ENCODE assay signal across 21 cellular contexts in genomic region chr4:54802336-54802735, GRCh38.
"Had no signal": no experiment of that assay in that cellular context is flagged by ENCODE, and none has a peak within 500 bp of the region (broad histone marks: within the 10 kb centered on the region; RNA-seq: fewer than 3 reads in every experiment).

No MANE protein-coding gene starts in this region.

- H3K4me1 ChIP-seq: gastrocnemius medialis, sigmoid colon, spleen, upper lobe of left lung had no signal

- ATAC-seq: gastrocnemius medialis; left lobe of liver; stimulated activated memory B cell treated with anti-CD40 and anti-IgM and Interleukin-4, amounts not matched to agents 10 μg/mL and 1 μg/mL and 100 μg/mL, for 72 hours had no signal

- DNase-seq: activated CD4-positive, alpha-beta T cell treated with anti-CD3 and anti-CD28 coated beads for 1 hour; activated gamma-delta T cell treated with Interleukin-2 at 50 U/mL for 16 hours; activated naive CD8-positive, alpha-beta T cell treated with anti-CD3 and anti-CD28 coated beads for 36 hours; amygdala; gastrocnemius medialis; head of caudate nucleus; kidney; sigmoid colon; spleen; stimulated activated CD4-positive, alpha-beta T cell treated with anti-CD3 and anti-CD28 coated beads, Interleukin-4, amount 100 ng/mL, for 4 hours; upper lobe of left lung; WERI-Rb-1 had no signal

- H3K27ac Mint-ChIP-seq: activated naive CD8-positive, alpha-beta T cell treated with anti-CD3 and anti-CD28 coated beads for 36 hours; brain; mesothelial cell of epicardium; nephron; stimulated activated memory B cell treated with anti-CD40 and anti-IgM and Interleukin-4, amounts not matched to agents 10 μg/mL and 1 μg/mL and 100 μg/mL, for 72 hours had no signal

- H3K27me3 Mint-ChIP-seq: central memory CD8-positive, alpha-beta T cell had no signal

- H3K9me3 ChIP-seq: gastrocnemius medialis, thoracic aorta had no signal

- H3K4me3 ChIP-seq: coronary artery, gastrocnemius medialis, lung, sigmoid colon, spleen, thoracic aorta, upper lobe of left lung had no signal

- H3K36me3 ChIP-seq: gastrocnemius medialis, sigmoid colon, spleen, thoracic aorta, upper lobe of left lung, WERI-Rb-1 had no signal

- H3K27ac ChIP-seq: coronary artery, gastrocnemius medialis, sigmoid colon, spleen, thoracic aorta, upper lobe of left lung, WERI-Rb-1 had no signal

- H3K4me1 Mint-ChIP-seq: activated naive CD8-positive, alpha-beta T cell treated with anti-CD3 and anti-CD28 coated beads for 36 hours; brain; central memory CD8-positive, alpha-beta T cell; nephron; stimulated activated memory B cell treated with anti-CD40 and anti-IgM and Interleukin-4, amounts not matched to agents 10 μg/mL and 1 μg/mL and 100 μg/mL, for 72 hours had no signal

- H3K27me3 ChIP-seq: gastrocnemius medialis, sigmoid colon, upper lobe of left lung had no signal

- H3K36me3 Mint-ChIP-seq: activated naive CD8-positive, alpha-beta T cell treated with anti-CD3 and anti-CD28 coated beads for 36 hours; brain; mesothelial cell of epicardium; stimulated activated memory B cell treated with anti-CD40 and anti-IgM and Interleukin-4, amounts not matched to agents 10 μg/mL and 1 μg/mL and 100 μg/mL, for 72 hours had no signal

- H3K4me3 Mint-ChIP-seq: activated naive CD8-positive, alpha-beta T cell treated with anti-CD3 and anti-CD28 coated beads for 36 hours; brain; central memory CD8-positive, alpha-beta T cell; mesothelial cell of epicardium; nephron; stimulated activated memory B cell treated with anti-CD40 and anti-IgM and Interleukin-4, amounts not matched to agents 10 μg/mL and 1 μg/mL and 100 μg/mL, for 72 hours had no signal
